ENCODE assay signal across 14 cellular contexts in the genomic region with DNA sequence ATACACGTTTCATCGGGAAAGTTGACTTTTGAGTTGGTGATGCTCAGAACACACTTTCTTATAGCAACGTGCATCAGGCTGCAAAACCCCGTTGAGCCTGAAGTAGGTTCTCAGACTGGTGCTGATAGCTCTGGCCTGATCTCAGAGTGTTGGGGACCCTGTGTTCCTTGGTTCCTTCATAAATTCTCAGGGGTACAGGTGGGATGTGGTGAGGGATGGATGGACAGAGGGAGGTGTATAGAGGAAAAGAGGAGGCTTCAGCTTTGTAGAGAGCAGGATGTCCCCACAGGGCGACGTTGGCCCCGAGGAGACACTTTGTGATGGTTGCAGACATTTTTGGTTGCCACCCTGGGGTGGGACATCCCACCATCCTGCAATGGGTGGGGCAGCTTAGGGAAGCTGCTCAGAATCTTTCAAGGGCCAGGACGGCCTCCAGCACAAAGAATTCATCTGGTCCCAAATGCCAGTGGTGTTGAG. TPM values are rescaled to one million over a fixed set of nuclear protein-coding genes. Genes with fewer than 3 reads are reported as not detected.
DNase-seq lines count a peak whose midpoint lies in the region; ATAC-seq, FAIRE-seq and TF ChIP-seq lines count a peak whose summit lies in the region.
"Had no signal": no experiment of that assay in that cellular context is flagged by ENCODE, and none has a peak within 500 bp of the region (broad histone marks: within the 10 kb centered on the region; RNA-seq: fewer than 3 reads in every experiment).

No MANE protein-coding gene starts in this region.

- CTCF ChIA-PET in A549 (lab: Yijun Ruan, JAX): no interaction called here

- H3K27ac Mint-ChIP-seq in neural crest cell (ENCODE audit: unreplicated experiment): no peak overlapping the region

- no peak for DNase-seq in A549 (ENCODE audit: low read depth in 1 of 2, low spot score in 1 of 2)
- DNase-seq in breast epithelium (ENCODE audit: low spot score in 2 of 2): no peak
- DNase-seq in neural crest cell (ENCODE audit: low read depth, low spot score): no peak
- no peak for DNase-seq in left lobe of liver (ENCODE audit: low spot score)
- no peak for DNase-seq in NCI-H2196 (lab: John Stamatoyannopoulos, UW; ENCODE audit: unreplicated experiment)
- no peak for DNase-seq in anterior cingulate cortex (lab: John Stamatoyannopoulos, UW)
- no peak for DNase-seq in NCI-H1417 (lab: John Stamatoyannopoulos, UW)
- DNase-seq: DMS79 treated with DMSO at 0.1 percent for 48 hours; NCI-H1694; SHP77 treated with DMSO at 0.1 percent for 48 hours; stimulated activated naive CD4-positive, alpha-beta T cell treated with Interleukin-2 at 50 U/mL for 16 hours had no signal

- TF ChIP-seq CTCF in A549 (IDR thresholded peaks at IDR 0.05): no peak
- TF ChIP-seq CTCF in GM12875 (IDR thresholded peaks at IDR 0.05; ENCODE audit: borderline replicate concordance, insufficient read depth, low read depth, low read length): no peak
- TF ChIP-seq CTCF in breast epithelium (IDR thresholded peaks at IDR 0.05): no peak
- no peak for TF ChIP-seq CTCF in neural crest cell (conservative IDR thresholded peaks at IDR 0.05)

- peaks cover 8% of the 10 kb centered on the region for H3K27me3 Mint-ChIP-seq in neural crest cell (ENCODE audit: low read depth)

- no peak for ATAC-seq in A549
- no peak for ATAC-seq in left lobe of liver

- H3K9me3 ChIP-seq in A549 (no peaks in the 10 kb centered on the region), breast epithelium (no peaks in the 10 kb centered on the region)

- H3K4me1 Mint-ChIP-seq in neural crest cell: peaks cover 53% of the 10 kb centered on the region

- no peaks in the 10 kb centered on the region for H3K36me3 ChIP-seq in breast epithelium

- H3K27me3 ChIP-seq in breast epithelium: no peaks in the 10 kb centered on the region

- 95% methylated on average over 8 of the region's 8 CpGs for WGBS in A549 (ENCODE audit: missing lambda C conversion rate)

- no peak for TF ChIP-seq POLR2A in A549 (IDR thresholded peaks at IDR 0.05; ENCODE audit: low read length)
- no peak for TF ChIP-seq POLR2A in breast epithelium (IDR thresholded peaks at IDR 0.05)

- H3K4me1 ChIP-seq in A549 (peaks cover 30% of the 10 kb centered on the region), breast epithelium (no peaks in the 10 kb centered on the region)
- H3K4me1 ChIP-seq: parathyroid adenoma had no signal

- peak overlapping the region; percentile 83; the same call in 1 of the 3 replicates for H3K4me2 ChIP-seq in A549

- no peak overlapping the region for H3K4me3 ChIP-seq in A549
- H3K4me3 ChIP-seq in GM12875 (ENCODE audit: low read depth, low read length): peak overlapping the region; percentile 28
- peak overlapping the region in 2 of 3 donors; percentile 87 to 94 for H3K4me3 ChIP-seq in breast epithelium

- no peak for TF ChIP-seq EP300 in A549 (IDR thresholded peaks at IDR 0.05)

- FAIRE-seq in A549 (lab: Jason Lieb, UNC): no peak

- H3K27ac ChIP-seq in A549 (no peak overlapping the region), breast epithelium (peak overlapping the region in 1 of 2 donors; percentile 25)
- H3K27ac ChIP-seq: parathyroid adenoma had no signal

- intact Hi-C loops in breast epithelium (cut with DNase I; ENCODE audit: low total_unique reads): no loop called here

- no peaks in the 10 kb centered on the region for H3K9me3 Mint-ChIP-seq in neural crest cell

- no peak for TF ChIP-seq RAD21 in A549 (conservative IDR thresholded peaks at IDR 0.05 in 1 of 2, IDR thresholded peaks at IDR 0.05 in 1 of 2)

- H3K4me3 Mint-ChIP-seq in neural crest cell: peak overlapping the region; percentile 95

- POLR2A ChIA-PET in A549 (lab: Yijun Ruan, JAX): no interaction called here

- H3K36me3 Mint-ChIP-seq in neural crest cell (ENCODE audit: low read depth): peaks cover 4% of the 10 kb centered on the region

TF ChIP-seq in A549, 52 proteins besides CTCF, POLR2A, EP300 and RAD21:
- TF ChIP-seq FOSL2 (IDR thresholded peaks at IDR 0.05) (no peak), FOSL2 (CRISPR knock-in tag; IDR thresholded peaks at IDR 0.05) (no peak), JUNB (IDR thresholded peaks at IDR 0.05) (no peak), RFX5 (IDR thresholded peaks at IDR 0.05) (no peak), PHF8 (IDR thresholded peaks at IDR 0.05; ENCODE audit: borderline replicate concordance, low read depth) (no peak), CHD4 (IDR thresholded peaks at IDR 0.05; ENCODE audit: borderline replicate concordance) (no peak), ZNF302 (CRISPR knock-in tag; IDR thresholded peaks at IDR 0.05) (no peak)

RNA-seq across cellular contexts. Expression of gene CD99, which starts 2.5 kb away (rescaled TPM):
- 111 and 136 TPM in 2 replicates for polyA plus RNA-seq in A549 (2011; rRNA removed)
- 237 and 240 TPM in 2 replicates for polyA plus RNA-seq in A549 (2012; cell fraction: cytosol; rRNA removed)
- 129 and 130 TPM in 2 replicates for polyA plus RNA-seq in A549 (2012; cell fraction: nucleus; rRNA removed)
- 172 to 199 TPM (median 176 TPM) in 3 replicates for polyA plus RNA-seq in A549 (2017; fragmentation: RNase III; extraction: RNeasy Plus Mini Kit Qiagen cat#74134 plus additional on column Dnase treatment)
- 71.0 and 74.8 TPM in 2 replicates for polyA minus RNA-seq in A549 (2011; rRNA and poly(A)+ RNA removed)
- total RNA-seq in breast epithelium: 100 to 1,000 TPM in 2 of 3 donors, 10 to 100 TPM in 1; 96.3 to 536 (median 142) TPM
- total RNA-seq in neural crest cell: 158 and 165 TPM in 2 replicates
- 152 TPM for total RNA-seq in left lobe of liver

RNA-seq across cellular contexts. Expression of gene XG, which starts 58.3 kb away (rescaled TPM):
- polyA plus RNA-seq in A549 (2011; rRNA removed) (0.04 and 0.06 TPM in 2 replicates), A549 (2017; fragmentation: RNase III; extraction: RNeasy Plus Mini Kit Qiagen cat#74134 plus additional on column Dnase treatment) (0.05 to 0.08 TPM in 2 of 3 replicates, not detected in the other)
- polyA plus RNA-seq in A549 (2012; cell fraction: cytosol; rRNA removed): not detected in 2 replicates
- polyA plus RNA-seq in A549 (2012; cell fraction: nucleus; rRNA removed): 0.02 TPM in 1 of 2 replicates, not detected in the other
- not detected in 2 replicates for polyA minus RNA-seq in A549 (2011; rRNA and poly(A)+ RNA removed)
- total RNA-seq in breast epithelium (10 to 100 TPM in 1 of 3 donors, 1 to 10 TPM in 1, under 1 TPM in 1; 0.59 to 14.4 (median 2.6) TPM), neural crest cell (not detected in 2 replicates), left lobe of liver (not detected)
- total RNA-seq: glomerular endothelial cell had no signal
